1 cellular context compared by ENCODE assay signal in genomic region chr17:81821603-81822311, GRCh38.
TF ChIP-seq lines count a peak whose summit lies in the region.

No MANE protein-coding gene starts in this region.

TF ChIP-seq in HepG2, 621 proteins besides CTCF, POLR2A, EP300 and RAD21 (continued from another document and continues in another):
- TF ChIP-seq, protein P1, sequence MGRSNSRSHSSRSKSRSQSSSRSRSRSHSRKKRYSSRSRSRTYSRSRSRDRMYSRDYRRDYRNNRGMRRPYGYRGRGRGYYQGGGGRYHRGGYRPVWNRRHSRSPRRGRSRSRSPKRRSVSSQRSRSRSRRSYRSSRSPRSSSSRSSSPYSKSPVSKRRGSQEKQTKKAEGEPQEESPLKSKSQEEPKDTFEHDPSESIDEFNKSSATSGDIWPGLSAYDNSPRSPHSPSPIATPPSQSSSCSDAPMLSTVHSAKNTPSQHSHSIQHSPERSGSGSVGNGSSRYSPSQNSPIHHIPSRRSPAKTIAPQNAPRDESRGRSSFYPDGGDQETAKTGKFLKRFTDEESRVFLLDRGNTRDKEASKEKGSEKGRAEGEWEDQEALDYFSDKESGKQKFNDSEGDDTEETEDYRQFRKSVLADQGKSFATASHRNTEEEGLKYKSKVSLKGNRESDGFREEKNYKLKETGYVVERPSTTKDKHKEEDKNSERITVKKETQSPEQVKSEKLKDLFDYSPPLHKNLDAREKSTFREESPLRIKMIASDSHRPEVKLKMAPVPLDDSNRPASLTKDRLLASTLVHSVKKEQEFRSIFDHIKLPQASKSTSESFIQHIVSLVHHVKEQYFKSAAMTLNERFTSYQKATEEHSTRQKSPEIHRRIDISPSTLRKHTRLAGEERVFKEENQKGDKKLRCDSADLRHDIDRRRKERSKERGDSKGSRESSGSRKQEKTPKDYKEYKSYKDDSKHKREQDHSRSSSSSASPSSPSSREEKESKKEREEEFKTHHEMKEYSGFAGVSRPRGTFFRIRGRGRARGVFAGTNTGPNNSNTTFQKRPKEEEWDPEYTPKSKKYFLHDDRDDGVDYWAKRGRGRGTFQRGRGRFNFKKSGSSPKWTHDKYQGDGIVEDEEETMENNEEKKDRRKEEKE (IDR thresholded peaks at IDR 0.05): no peak
- no peak for TF ChIP-seq ELK4 (CRISPR knock-in tag; IDR thresholded peaks at IDR 0.05; ENCODE audit: borderline replicate concordance)
- no peak for TF ChIP-seq GLI4 (CRISPR knock-in tag; IDR thresholded peaks at IDR 0.05; ENCODE audit: borderline replicate concordance)
- no peak for TF ChIP-seq KLF6 (CRISPR knock-in tag; IDR thresholded peaks at IDR 0.05)
- TF ChIP-seq MXI1 (IDR thresholded peaks at IDR 0.05; ENCODE audit: borderline replicate concordance, low read depth, low read length): peak; percentile 61; the same call in 1 of the 3 replicates
- TF ChIP-seq HOMEZ (CRISPR knock-in tag; IDR thresholded peaks at IDR 0.05; ENCODE audit: low read depth): no peak
- no peak for TF ChIP-seq ZNF20 (CRISPR knock-in tag; IDR thresholded peaks at IDR 0.05)
- no peak; the same call in 1 of the 2 replicates for TF ChIP-seq DNMT3B (CRISPR knock-in tag; conservative IDR thresholded peaks at IDR 0.05)
- TF ChIP-seq ARNT (IDR thresholded peaks at IDR 0.05): no peak
- TF ChIP-seq ZNF552 (CRISPR knock-in tag; IDR thresholded peaks at IDR 0.05; ENCODE audit: borderline replicate concordance): no peak
- no peak for TF ChIP-seq ZNF619 (CRISPR knock-in tag; IDR thresholded peaks at IDR 0.05)
- no peak for TF ChIP-seq TCF7L2 (IDR thresholded peaks at IDR 0.05; ENCODE audit: low read depth, low read length)
- no peak for TF ChIP-seq ZNF382 (CRISPR knock-in tag; IDR thresholded peaks at IDR 0.05; ENCODE audit: borderline replicate concordance)
- 0 out of 2 replicates have a peak, but pooled peaks have one; percentile 47 for TF ChIP-seq DR1 (CRISPR knock-in tag; IDR thresholded peaks at IDR 0.05)
- TF ChIP-seq, protein P2, sequence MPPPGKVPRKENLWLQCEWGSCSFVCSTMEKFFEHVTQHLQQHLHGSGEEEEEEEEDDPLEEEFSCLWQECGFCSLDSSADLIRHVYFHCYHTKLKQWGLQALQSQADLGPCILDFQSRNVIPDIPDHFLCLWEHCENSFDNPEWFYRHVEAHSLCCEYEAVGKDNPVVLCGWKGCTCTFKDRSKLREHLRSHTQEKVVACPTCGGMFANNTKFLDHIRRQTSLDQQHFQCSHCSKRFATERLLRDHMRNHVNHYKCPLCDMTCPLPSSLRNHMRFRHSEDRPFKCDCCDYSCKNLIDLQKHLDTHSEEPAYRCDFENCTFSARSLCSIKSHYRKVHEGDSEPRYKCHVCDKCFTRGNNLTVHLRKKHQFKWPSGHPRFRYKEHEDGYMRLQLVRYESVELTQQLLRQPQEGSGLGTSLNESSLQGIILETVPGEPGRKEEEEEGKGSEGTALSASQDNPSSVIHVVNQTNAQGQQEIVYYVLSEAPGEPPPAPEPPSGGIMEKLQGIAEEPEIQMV (CRISPR knock-in tag; IDR thresholded peaks at IDR 0.05; ENCODE audit: low read depth): no peak
- no peak for TF ChIP-seq PRDM15 (CRISPR knock-in tag; IDR thresholded peaks at IDR 0.05)
- TF ChIP-seq PAXIP1 (CRISPR knock-in tag; conservative IDR thresholded peaks at IDR 0.05): 0 out of 2 replicates have a peak, but pooled peaks have one; percentile 32
- TF ChIP-seq CHD2 (IDR thresholded peaks at IDR 0.05; ENCODE audit: low read depth, low read length): no peak
- peak; percentile 41; the same call in 1 of the 2 replicates for TF ChIP-seq MAX (IDR thresholded peaks at IDR 0.05)
- no peak for TF ChIP-seq TRIM24 (CRISPR knock-in tag; IDR thresholded peaks at IDR 0.05)
- no peak for TF ChIP-seq ZNF441 (CRISPR knock-in tag; IDR thresholded peaks at IDR 0.05; ENCODE audit: borderline replicate concordance)
- no peak for TF ChIP-seq ZBTB8A (CRISPR knock-in tag; IDR thresholded peaks at IDR 0.05; ENCODE audit: borderline replicate concordance, low read depth)
- peak; percentile 49; the same call in 1 of the 2 replicates for TF ChIP-seq ZNF639 (CRISPR knock-in tag; conservative IDR thresholded peaks at IDR 0.05)
- no peak; the same call in 1 of the 2 replicates for TF ChIP-seq CCDC6 (CRISPR knock-in tag; IDR thresholded peaks at IDR 0.05)
- TF ChIP-seq PRMT3 (CRISPR knock-in tag; IDR thresholded peaks at IDR 0.05; ENCODE audit: borderline replicate concordance, low read depth): no peak
- TF ChIP-seq ZBED4 (CRISPR knock-in tag; IDR thresholded peaks at IDR 0.05; ENCODE audit: borderline replicate concordance): 0 out of 2 replicates have a peak, but pooled peaks have one; percentile 40
- TF ChIP-seq, protein P3, sequence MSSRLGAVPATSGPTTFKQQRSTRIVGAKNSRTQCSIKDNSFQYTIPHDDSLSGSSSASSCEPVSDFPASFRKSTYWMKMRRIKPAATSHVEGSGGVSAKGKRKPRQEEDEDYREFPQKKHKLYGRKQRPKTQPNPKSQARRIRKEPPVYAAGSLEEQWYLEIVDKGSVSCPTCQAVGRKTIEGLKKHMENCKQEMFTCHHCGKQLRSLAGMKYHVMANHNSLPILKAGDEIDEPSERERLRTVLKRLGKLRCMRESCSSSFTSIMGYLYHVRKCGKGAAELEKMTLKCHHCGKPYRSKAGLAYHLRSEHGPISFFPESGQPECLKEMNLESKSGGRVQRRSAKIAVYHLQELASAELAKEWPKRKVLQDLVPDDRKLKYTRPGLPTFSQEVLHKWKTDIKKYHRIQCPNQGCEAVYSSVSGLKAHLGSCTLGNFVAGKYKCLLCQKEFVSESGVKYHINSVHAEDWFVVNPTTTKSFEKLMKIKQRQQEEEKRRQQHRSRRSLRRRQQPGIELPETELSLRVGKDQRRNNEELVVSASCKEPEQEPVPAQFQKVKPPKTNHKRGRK (CRISPR knock-in tag; IDR thresholded peaks at IDR 0.05): no peak
- TF ChIP-seq TEF (CRISPR knock-in tag; IDR thresholded peaks at IDR 0.05): no peak
- 0 out of 2 replicates have a peak, but pooled peaks have one; percentile 38 for TF ChIP-seq ZNF615 (CRISPR knock-in tag; IDR thresholded peaks at IDR 0.05; ENCODE audit: borderline replicate concordance)
- no peak for TF ChIP-seq ZNF557 (CRISPR knock-in tag; IDR thresholded peaks at IDR 0.05)
- TF ChIP-seq MIXL1 (CRISPR knock-in tag; IDR thresholded peaks at IDR 0.05): 0 out of 2 replicates have a peak, but pooled peaks have one; percentile 54
- no peak for TF ChIP-seq ZNF138 (CRISPR knock-in tag; IDR thresholded peaks at IDR 0.05; ENCODE audit: low read depth)
